1 cellular context compared by ENCODE assay signal in the genomic region with DNA sequence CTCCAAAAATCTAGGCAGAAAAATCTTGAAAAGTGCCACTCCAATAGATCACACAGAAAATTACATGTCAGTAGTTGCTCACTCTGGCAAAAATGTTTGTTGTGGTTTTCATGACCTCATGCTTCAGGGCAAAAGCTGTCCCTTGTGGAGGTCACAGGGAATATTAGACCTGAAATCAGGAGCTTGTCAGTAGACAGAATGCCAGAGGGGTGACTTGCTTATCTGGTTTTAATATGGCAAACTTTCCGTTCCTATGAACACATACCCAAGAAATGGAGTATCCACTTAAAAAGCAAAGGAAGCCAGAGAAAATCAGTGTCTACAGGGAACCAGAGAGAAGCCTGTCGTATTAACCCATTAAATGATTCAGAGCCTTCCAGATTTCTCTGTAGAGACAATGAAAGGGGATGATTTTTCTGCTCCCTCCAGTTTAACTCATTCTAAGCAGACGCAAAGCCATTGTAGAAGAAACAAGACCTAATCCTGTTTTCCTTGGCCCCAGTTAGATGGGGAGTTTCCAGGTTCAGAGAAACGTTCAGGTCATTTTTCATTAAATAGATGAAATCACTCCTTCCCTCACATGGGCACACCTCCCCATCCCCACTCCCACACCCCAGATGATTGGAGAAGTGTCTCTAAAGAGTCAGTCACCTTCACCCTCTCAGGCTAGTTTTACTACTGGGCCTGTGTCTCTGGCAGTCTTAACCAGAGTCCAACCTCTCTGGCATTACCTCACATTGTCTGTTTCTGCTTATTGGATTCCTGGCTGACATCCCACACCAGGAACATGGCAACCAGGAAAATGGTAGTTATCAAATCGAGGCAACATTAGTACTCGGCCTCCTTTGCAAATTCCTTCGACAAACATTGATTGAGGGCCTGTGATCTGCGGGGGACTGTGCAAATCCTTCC.
TF ChIP-seq lines count a peak whose summit lies in the region.

No MANE protein-coding gene starts in this region.

TF ChIP-seq in HCT116, 20 proteins besides CTCF, POLR2A, EP300 and RAD21 (continued from another document):
- TF ChIP-seq, protein P1, sequence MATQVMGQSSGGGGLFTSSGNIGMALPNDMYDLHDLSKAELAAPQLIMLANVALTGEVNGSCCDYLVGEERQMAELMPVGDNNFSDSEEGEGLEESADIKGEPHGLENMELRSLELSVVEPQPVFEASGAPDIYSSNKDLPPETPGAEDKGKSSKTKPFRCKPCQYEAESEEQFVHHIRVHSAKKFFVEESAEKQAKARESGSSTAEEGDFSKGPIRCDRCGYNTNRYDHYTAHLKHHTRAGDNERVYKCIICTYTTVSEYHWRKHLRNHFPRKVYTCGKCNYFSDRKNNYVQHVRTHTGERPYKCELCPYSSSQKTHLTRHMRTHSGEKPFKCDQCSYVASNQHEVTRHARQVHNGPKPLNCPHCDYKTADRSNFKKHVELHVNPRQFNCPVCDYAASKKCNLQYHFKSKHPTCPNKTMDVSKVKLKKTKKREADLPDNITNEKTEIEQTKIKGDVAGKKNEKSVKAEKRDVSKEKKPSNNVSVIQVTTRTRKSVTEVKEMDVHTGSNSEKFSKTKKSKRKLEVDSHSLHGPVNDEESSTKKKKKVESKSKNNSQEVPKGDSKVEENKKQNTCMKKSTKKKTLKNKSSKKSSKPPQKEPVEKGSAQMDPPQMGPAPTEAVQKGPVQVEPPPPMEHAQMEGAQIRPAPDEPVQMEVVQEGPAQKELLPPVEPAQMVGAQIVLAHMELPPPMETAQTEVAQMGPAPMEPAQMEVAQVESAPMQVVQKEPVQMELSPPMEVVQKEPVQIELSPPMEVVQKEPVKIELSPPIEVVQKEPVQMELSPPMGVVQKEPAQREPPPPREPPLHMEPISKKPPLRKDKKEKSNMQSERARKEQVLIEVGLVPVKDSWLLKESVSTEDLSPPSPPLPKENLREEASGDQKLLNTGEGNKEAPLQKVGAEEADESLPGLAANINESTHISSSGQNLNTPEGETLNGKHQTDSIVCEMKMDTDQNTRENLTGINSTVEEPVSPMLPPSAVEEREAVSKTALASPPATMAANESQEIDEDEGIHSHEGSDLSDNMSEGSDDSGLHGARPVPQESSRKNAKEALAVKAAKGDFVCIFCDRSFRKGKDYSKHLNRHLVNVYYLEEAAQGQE (IDR thresholded peaks at IDR 0.05; ENCODE audit: low read depth) = no peak
- TF ChIP-seq SP1 (IDR thresholded peaks at IDR 0.05; ENCODE audit: low read depth) (peak; percentile 89), POLR2AphosphoS5 (IDR thresholded peaks at IDR 0.05; ENCODE audit: low read depth, low read length) (peak; percentile 80), SIN3A (IDR thresholded peaks at IDR 0.05; ENCODE audit: low read depth) (peak; percentile 78), CEBPB (IDR thresholded peaks at IDR 0.05; ENCODE audit: low read depth) (peak; percentile 87), FOSL1 (IDR thresholded peaks at IDR 0.05; ENCODE audit: low read depth) (peak; percentile 79), YY1 (IDR thresholded peaks at IDR 0.05; ENCODE audit: extremely low read depth, insufficient replicate concordance, low read depth, low read length) (peak; percentile 55), ZFX (IDR thresholded peaks at IDR 0.05) (no peak), CBX3 (IDR thresholded peaks at IDR 0.05; ENCODE audit: low read depth) (peak; percentile 97)
- TF ChIP-seq, protein P2, sequence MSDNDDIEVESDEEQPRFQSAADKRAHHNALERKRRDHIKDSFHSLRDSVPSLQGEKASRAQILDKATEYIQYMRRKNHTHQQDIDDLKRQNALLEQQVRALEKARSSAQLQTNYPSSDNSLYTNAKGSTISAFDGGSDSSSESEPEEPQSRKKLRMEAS (IDR thresholded peaks at IDR 0.05) = peak; percentile 79
